ENCODE assay signal across 8 cellular contexts in genomic region chr9:129176786-129177442, GRCh38. TPM values are rescaled to one million over a fixed set of nuclear protein-coding genes. Genes with fewer than 3 reads are reported as not detected.
DNase-seq lines count a peak whose midpoint lies in the region; FAIRE-seq and TF ChIP-seq lines count a peak whose summit lies in the region.

No MANE protein-coding gene starts in this region.

- TF ChIP-seq POLR2A in H54 (IDR thresholded peaks at IDR 0.05; ENCODE audit: low read depth, low read length) = no peak

- H3K27me3 Mint-ChIP-seq in nephron (ENCODE audit: low read depth) = peaks cover 20% of the 10 kb centered on the region

- no peak for TF ChIP-seq CTCF in BJ (IDR thresholded peaks at IDR 0.05; ENCODE audit: insufficient read depth, low read depth, low read length)
- TF ChIP-seq CTCF in VCaP (conservative IDR thresholded peaks at IDR 0.05) = no peak
- TF ChIP-seq CTCF in nephron (IDR thresholded peaks at IDR 0.05; ENCODE audit: unreplicated experiment in 3 of 3) = no peak

- peak overlapping the region; percentile 92 to 97 (median 94) for H3K4me3 Mint-ChIP-seq in nephron

- no peak for FAIRE-seq in H54 (lab: Jason Lieb, UNC)

- 0% methylated on average over 53 to 70 of the region's 70 CpGs for WGBS in esophagus, 2 donors

- H3K27ac Mint-ChIP-seq in nephron = peak overlapping the region; percentile 99

- H3K4me1 Mint-ChIP-seq in nephron = peaks cover 32% of the 10 kb centered on the region

- H3K27ac ChIP-seq in VCaP (peak overlapping the region; percentile 77; the same call in 1 of the 2 replicates), esophagus (ENCODE audit: low read depth in 2 of 2, low read length in 1 of 2) (peak overlapping the region; percentile 99)

- H3K36me3 Mint-ChIP-seq in nephron (ENCODE audit: low read depth) = no peaks in the 10 kb centered on the region

- H3K27me3 ChIP-seq in BJ (ENCODE audit: control insufficient read depth, insufficient read depth, low read length) = no peaks in the 10 kb centered on the region
- peaks cover 70% of the 10 kb centered on the region for H3K27me3 ChIP-seq in H7 (ENCODE audit: control insufficient read depth, insufficient read depth, low read length)
- no peaks in the 10 kb centered on the region for H3K27me3 ChIP-seq in esophagus (ENCODE audit: control insufficient read depth in 1 of 2, insufficient read depth in 2 of 2, low read length in 2 of 2)

- POLR2A ChIA-PET in BJ (lab: Charles Lee) = interaction anchor here (0.7 kb wide), 1 partner anchor 323 kb away, joined by 4 read pairs; no protein-coding TSS in a partner anchor

- no peaks in the 10 kb centered on the region for H3K9me3 Mint-ChIP-seq in nephron

- H3K9me3 ChIP-seq in esophagus (ENCODE audit: control insufficient read depth in 2 of 2, insufficient read depth in 1 of 2, low read depth in 1 of 2, low read length in 1 of 2) = no peaks in the 10 kb centered on the region

- peaks cover 4% of the 10 kb centered on the region; the same call in 1 of the 2 replicates for H3K36me3 ChIP-seq in BJ (ENCODE audit: control insufficient read depth, insufficient read depth, low read length)
- no peaks in the 10 kb centered on the region for H3K36me3 ChIP-seq in H7 (replicated peaks; ENCODE audit: control insufficient read depth, insufficient read depth, low read length)
- H3K36me3 ChIP-seq in esophagus (ENCODE audit: control insufficient read depth in 2 of 2, insufficient read depth in 2 of 2, low read length in 1 of 2) = no peaks in the 10 kb centered on the region

- DNase-seq in BJ (ENCODE audit: low read depth) (no peak), H7 (peak; percentile 80), islet precursor cell (no peak), H54 (ENCODE audit: insufficient read length, low spot score) (no peak), Kasumi-1 (lab: John Stamatoyannopoulos, UW) (no peak)

- CTCF ChIA-PET in BJ (lab: Yijun Ruan, JAX) = interaction anchor here (0.7 to 16.1 kb wide), 7 partner anchors 10 to 434 kb away, joined by 3 to 335 read pairs (median 4); no protein-coding TSS in a partner anchor

- peaks cover 0 to 12% of the 10 kb centered on the region in 2 donors for H3K4me1 ChIP-seq in esophagus (ENCODE audit: control insufficient read depth in 2 of 2, insufficient read depth in 2 of 2, low read length in 1 of 2)

- peak overlapping the region; percentile 95 for H3K4me3 ChIP-seq in BJ (ENCODE audit: low read depth, low read length)
- H3K4me3 ChIP-seq in H7 (ENCODE audit: insufficient read depth, low read depth, low read length) = peak overlapping the region; percentile 71
- H3K4me3 ChIP-seq in esophagus (ENCODE audit: low read depth in 1 of 2, low read length in 2 of 2) = peak overlapping the region; percentile 77 to 86

RNA-seq across cellular contexts. Expression of gene IER5L, which starts 1.1 kb away (rescaled TPM):
- polyA plus RNA-seq in BJ (2011; rRNA removed) (7.3 and 8.7 TPM in 2 replicates), esophagus (1 to 10 TPM; 5.4 to 8.4 TPM)
- 8.4 and 12.2 TPM in 2 replicates for polyA minus RNA-seq in BJ (2011; rRNA and poly(A)+ RNA removed)
- 11.1 and 13.3 TPM in 2 replicates for total RNA-seq in H7 (2014; rRNA removed; shearing (Covaris generic))
